Comparison of ENCODE assay signal across 7 cellular contexts in the genomic region with DNA sequence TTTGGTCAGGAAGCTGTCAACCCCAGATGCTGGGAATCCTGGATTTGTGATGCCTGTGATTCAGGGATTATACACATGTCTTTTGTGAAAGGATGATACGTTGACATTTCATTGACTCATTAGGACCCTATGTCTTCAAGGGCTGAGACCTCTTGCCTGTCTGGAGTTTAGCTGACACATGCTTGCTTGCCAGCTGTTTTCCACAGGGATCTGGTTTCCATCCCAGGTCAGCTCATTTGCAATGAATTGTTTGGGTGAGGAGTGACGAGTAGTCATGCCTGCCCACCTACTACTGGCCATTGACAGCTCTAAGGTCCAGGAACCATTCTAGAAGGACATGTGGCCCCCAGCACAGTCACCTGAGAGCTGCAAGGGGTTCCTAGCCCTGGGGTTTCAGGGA.
"Had no signal": no experiment of that assay in that cellular context is flagged by ENCODE, and none has a peak within 500 bp of the region (broad histone marks: within the 10 kb centered on the region; RNA-seq: fewer than 3 reads in every experiment).

No MANE protein-coding gene starts in this region.

- DNase-seq: H9, HCEC 1CT had no signal

- FAIRE-seq: H1, H54, HepG2 had no signal

- H3K4me3 Mint-ChIP-seq: GM23338, H9, IgD-negative memory B cell had no signal

- H3K4me3 ChIP-seq: GM23338 had no signal

- ATAC-seq: GM23338, HepG2 had no signal

- H3K9me3 Mint-ChIP-seq: GM23338, H9 had no signal

- H3K4me1 Mint-ChIP-seq: GM23338, IgD-negative memory B cell had no signal

- H3K27ac Mint-ChIP-seq: GM23338, H9, IgD-negative memory B cell had no signal
